In the genomic region with DNA sequence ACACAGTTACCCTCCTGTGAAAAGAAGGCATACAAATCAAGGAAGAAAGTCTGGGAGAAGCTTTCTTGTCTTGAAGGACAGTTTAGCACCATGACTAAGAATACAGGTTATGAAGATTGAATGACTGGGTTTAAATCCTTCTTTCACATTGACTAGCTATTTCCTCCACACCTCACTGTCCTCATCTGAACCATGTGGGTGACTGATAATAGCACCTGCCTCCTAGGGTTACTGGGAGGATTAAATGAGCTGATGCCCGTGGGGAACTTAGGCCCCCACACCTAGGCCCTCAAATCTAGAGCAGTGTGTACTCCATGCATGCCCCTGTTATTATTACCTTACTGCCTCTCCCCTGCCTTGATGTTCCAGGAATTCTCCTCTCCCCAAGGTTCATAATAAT, we compare ENCODE assay signal across 24 cellular contexts.
"Had no signal": no experiment of that assay in that cellular context is flagged by ENCODE, and none has a peak within 500 bp of the region (broad histone marks: within the 10 kb centered on the region; RNA-seq: fewer than 3 reads in every experiment).

No MANE protein-coding gene starts in this region.

- H3K4me1 Mint-ChIP-seq: activated CD8-positive, alpha-beta memory T cell treated with anti-CD3 and anti-CD28 coated beads, Interleukin-2, amount 10 ng/mL, durations not matched to agents 7 days and 5 days; activated naive CD8-positive, alpha-beta T cell treated with anti-CD3 and anti-CD28 coated beads, Interleukin-2, amount 10 ng/mL, durations not matched to agents 7 days and 5 days; stimulated activated memory B cell treated with anti-CD40 and anti-IgM and Interleukin-4, amounts not matched to agents 10 μg/mL and 1 μg/mL and 100 μg/mL, for 72 hours had no signal

- H3K27ac Mint-ChIP-seq: activated B cell treated with CpG ODN at 0.5 μM for 24 hours; activated CD4-positive, alpha-beta memory T cell treated with anti-CD3 and anti-CD28 coated beads for 36 hours; activated CD8-positive, alpha-beta memory T cell treated with anti-CD3 and anti-CD28 coated beads, Interleukin-2, amount 10 ng/mL, durations not matched to agents 7 days and 5 days; activated naive CD8-positive, alpha-beta T cell treated with anti-CD3 and anti-CD28 coated beads, Interleukin-2, amount 10 ng/mL, durations not matched to agents 7 days and 5 days; activated T-helper 2 cell treated with anti-CD3 and anti-CD28 coated beads, Interferon-gamma antibody, Interleukin-2, Interleukin-4, amounts not matched to agents 10 μg/mL and 5 μg/mL and 100 μg/mL, durations not matched to agents 14 hours and 24 hours and 36 hours; nephron progenitor cell; stimulated activated memory B cell treated with anti-CD40 and anti-IgM and Interleukin-4, amounts not matched to agents 10 μg/mL and 1 μg/mL and 100 μg/mL, for 72 hours; T-helper 1 cell treated with Interleukin-12 subunit alpha and Interleukin-12 subunit beta and Interleukin-4 antibody, amounts not matched to agents 30 μg/mL and 1 μg/mL, for 36 hours had no signal

- DNase-seq: activated B cell treated with CpG ODN at 0.5 μM for 24 hours; activated CD4-positive, alpha-beta memory T cell treated with anti-CD3 and anti-CD28 coated beads for 36 hours; activated CD4-positive, alpha-beta T cell treated with anti-CD3 and anti-CD28 coated beads for 48 hours; activated CD8-positive, alpha-beta memory T cell treated with anti-CD3 and anti-CD28 coated beads, Interleukin-2, amount 10 ng/mL, durations not matched to agents 7 days and 5 days; activated naive CD4-positive, alpha-beta T cell treated with Interleukin-2 at 50 U/mL for 16 hours; activated naive CD8-positive, alpha-beta T cell treated with anti-CD3 and anti-CD28 coated beads, Interleukin-2, amount 10 ng/mL, durations not matched to agents 7 days and 5 days; activated T-cell treated with anti-CD3 and anti-CD28 coated beads for 4 hours; amniotic stem cell; colonic mucosa; foreskin keratinocyte; lower lobe of right lung; mesendoderm; mucosa of descending colon; nephron progenitor cell; right lobe of liver; stimulated activated CD4-positive, alpha-beta T cell treated with anti-CD3 and anti-CD28 coated beads, Interleukin-1b, Interleukin-23, amount 100 ng/mL, for 48 hours; T1000; upper lobe of left lung had no signal

- H3K4me3 Mint-ChIP-seq: activated B cell treated with CpG ODN at 0.5 μM for 24 hours; activated CD4-positive, alpha-beta memory T cell treated with anti-CD3 and anti-CD28 coated beads for 36 hours; activated CD8-positive, alpha-beta memory T cell treated with anti-CD3 and anti-CD28 coated beads, Interleukin-2, amount 10 ng/mL, durations not matched to agents 7 days and 5 days; activated naive CD8-positive, alpha-beta T cell treated with anti-CD3 and anti-CD28 coated beads, Interleukin-2, amount 10 ng/mL, durations not matched to agents 7 days and 5 days; nephron progenitor cell; stimulated activated memory B cell treated with anti-CD40 and anti-IgM and Interleukin-4, amounts not matched to agents 10 μg/mL and 1 μg/mL and 100 μg/mL, for 72 hours; T-helper 1 cell treated with Interleukin-12 subunit alpha and Interleukin-12 subunit beta and Interleukin-4 antibody, amounts not matched to agents 30 μg/mL and 1 μg/mL, for 36 hours had no signal

- ATAC-seq: activated CD8-positive, alpha-beta memory T cell treated with anti-CD3 and anti-CD28 coated beads, Interleukin-2, amount 10 ng/mL, durations not matched to agents 7 days and 5 days; foreskin keratinocyte; left lobe of liver; mucosa of descending colon had no signal

- H3K36me3 Mint-ChIP-seq: activated CD4-positive, alpha-beta memory T cell treated with anti-CD3 and anti-CD28 coated beads for 36 hours; activated CD8-positive, alpha-beta memory T cell treated with anti-CD3 and anti-CD28 coated beads, Interleukin-2, amount 10 ng/mL, durations not matched to agents 7 days and 5 days; activated naive CD8-positive, alpha-beta T cell treated with anti-CD3 and anti-CD28 coated beads, Interleukin-2, amount 10 ng/mL, durations not matched to agents 7 days and 5 days; stimulated activated memory B cell treated with anti-CD40 and anti-IgM and Interleukin-4, amounts not matched to agents 10 μg/mL and 1 μg/mL and 100 μg/mL, for 72 hours had no signal

- H3K4me3 ChIP-seq: colonic mucosa, lower lobe of right lung, mucosa of descending colon, right lobe of liver, skin epidermis, thoracic aorta, upper lobe of left lung had no signal

- H3K9me3 Mint-ChIP-seq: activated B cell treated with CpG ODN at 0.5 μM for 24 hours; activated CD4-positive, alpha-beta memory T cell treated with anti-CD3 and anti-CD28 coated beads for 36 hours; activated naive CD8-positive, alpha-beta T cell treated with anti-CD3 and anti-CD28 coated beads, Interleukin-2, amount 10 ng/mL, durations not matched to agents 7 days and 5 days; activated T-helper 2 cell treated with anti-CD3 and anti-CD28 coated beads, Interferon-gamma antibody, Interleukin-2, Interleukin-4, amounts not matched to agents 10 μg/mL and 5 μg/mL and 100 μg/mL, durations not matched to agents 14 hours and 24 hours and 36 hours; stimulated activated memory B cell treated with anti-CD40 and anti-IgM and Interleukin-4, amounts not matched to agents 10 μg/mL and 1 μg/mL and 100 μg/mL, for 72 hours; T-helper 1 cell treated with Interleukin-12 subunit alpha and Interleukin-12 subunit beta and Interleukin-4 antibody, amounts not matched to agents 30 μg/mL and 1 μg/mL, for 36 hours had no signal

- H3K27me3 Mint-ChIP-seq: activated CD8-positive, alpha-beta memory T cell treated with anti-CD3 and anti-CD28 coated beads, Interleukin-2, amount 10 ng/mL, durations not matched to agents 7 days and 5 days had no signal
